1 cellular context compared by ENCODE assay signal in genomic region chr1:51236548-51237312, GRCh38.
TF ChIP-seq lines count a peak whose summit lies in the region.

No MANE protein-coding gene starts in this region.

TF ChIP-seq in HepG2, 621 proteins besides CTCF, POLR2A, EP300 and RAD21 (continued from another document and continues in another):
- TF ChIP-seq ZNF704 (CRISPR knock-in tag; IDR thresholded peaks at IDR 0.05; ENCODE audit: borderline replicate concordance), result no peak
- TF ChIP-seq HNF4G (IDR thresholded peaks at IDR 0.05; ENCODE audit: borderline replicate concordance, low read depth, low read length), result no peak
- TF ChIP-seq HNF4G (CRISPR knock-in tag; IDR thresholded peaks at IDR 0.05; ENCODE audit: borderline replicate concordance, low read depth), result no peak
- TF ChIP-seq NFE2L1 (CRISPR knock-in tag; IDR thresholded peaks at IDR 0.05; ENCODE audit: borderline replicate concordance), result no peak
- TF ChIP-seq NONO (IDR thresholded peaks at IDR 0.05), result no peak
- 0 out of 2 replicates have a peak, but pooled peaks have one; percentile 20 for TF ChIP-seq NONO (CRISPR knock-in tag; conservative IDR thresholded peaks at IDR 0.05)
- TF ChIP-seq ZNF253 (CRISPR knock-in tag; IDR thresholded peaks at IDR 0.05; ENCODE audit: borderline replicate concordance), result no peak
- 0 out of 2 replicates have a peak, but pooled peaks have one; percentile 35 for TF ChIP-seq ARID2 (CRISPR knock-in tag; IDR thresholded peaks at IDR 0.05; ENCODE audit: borderline replicate concordance)
- no peak for TF ChIP-seq ZSCAN29 (CRISPR knock-in tag; conservative IDR thresholded peaks at IDR 0.05)
- no peak for TF ChIP-seq ZFP62 (CRISPR knock-in tag; IDR thresholded peaks at IDR 0.05)
- TF ChIP-seq SKI (IDR thresholded peaks at IDR 0.05; ENCODE audit: partially characterized antibody), result no peak
- TF ChIP-seq ZNF770 (CRISPR knock-in tag; IDR thresholded peaks at IDR 0.05), result no peak
- TF ChIP-seq ZNF263 (CRISPR knock-in tag; IDR thresholded peaks at IDR 0.05), result no peak
- TF ChIP-seq HBP1 (CRISPR knock-in tag; IDR thresholded peaks at IDR 0.05; ENCODE audit: low read depth), result no peak
- no peak for TF ChIP-seq ZNF510 (CRISPR knock-in tag; IDR thresholded peaks at IDR 0.05; ENCODE audit: low read depth)
- no peak for TF ChIP-seq MTF2 (CRISPR knock-in tag; IDR thresholded peaks at IDR 0.05; ENCODE audit: borderline replicate concordance)
- no peak for TF ChIP-seq CENPBD1 (CRISPR knock-in tag; IDR thresholded peaks at IDR 0.05; ENCODE audit: borderline replicate concordance, low read depth)
- TF ChIP-seq ZNF737 (CRISPR knock-in tag; IDR thresholded peaks at IDR 0.05; ENCODE audit: borderline replicate concordance), result no peak
- TF ChIP-seq GMEB2 (CRISPR knock-in tag; IDR thresholded peaks at IDR 0.05; ENCODE audit: low read depth), result no peak
- no peak; the same call in 1 of the 2 replicates for TF ChIP-seq SKIL (CRISPR knock-in tag; IDR thresholded peaks at IDR 0.05; ENCODE audit: borderline replicate concordance)
- no peak for TF ChIP-seq DR1 (CRISPR knock-in tag; IDR thresholded peaks at IDR 0.05)
- TF ChIP-seq ZNF710 (CRISPR knock-in tag; IDR thresholded peaks at IDR 0.05; ENCODE audit: borderline replicate concordance), result no peak
- no peak for TF ChIP-seq ZFP41 (CRISPR knock-in tag; IDR thresholded peaks at IDR 0.05; ENCODE audit: borderline replicate concordance)
- TF ChIP-seq ZNF766 (CRISPR knock-in tag; IDR thresholded peaks at IDR 0.05; ENCODE audit: borderline replicate concordance), result no peak
- no peak; the same call in 1 of the 2 replicates for TF ChIP-seq ZNF589 (CRISPR knock-in tag; conservative IDR thresholded peaks at IDR 0.05)
- no peak for TF ChIP-seq ZNF746 (CRISPR knock-in tag; IDR thresholded peaks at IDR 0.05)
- no peak for TF ChIP-seq NFYC (CRISPR knock-in tag; IDR thresholded peaks at IDR 0.05)
- TF ChIP-seq RBM22 (optimal IDR thresholded peaks at IDR 0.05; ENCODE audit: low read length), result no peak
- no peak for TF ChIP-seq CEBPB (IDR thresholded peaks at IDR 0.05; ENCODE audit: borderline replicate concordance, low read depth, low read length)
- TF ChIP-seq MEF2D (CRISPR knock-in tag; IDR thresholded peaks at IDR 0.05), result no peak
- no peak; the same call in 1 of the 2 replicates for TF ChIP-seq ZSCAN21 (CRISPR knock-in tag; IDR thresholded peaks at IDR 0.05; ENCODE audit: borderline replicate concordance)
- no peak for TF ChIP-seq SP140L (CRISPR knock-in tag; IDR thresholded peaks at IDR 0.05; ENCODE audit: borderline replicate concordance)
- no peak for TF ChIP-seq TCF12 (IDR thresholded peaks at IDR 0.05)
- TF ChIP-seq TCF12 (CRISPR knock-in tag; IDR thresholded peaks at IDR 0.05), result no peak
- no peak for TF ChIP-seq ZNF468 (CRISPR knock-in tag; IDR thresholded peaks at IDR 0.05)
- TF ChIP-seq CHCHD3 (CRISPR knock-in tag; IDR thresholded peaks at IDR 0.05), result no peak
- no peak for TF ChIP-seq ZNF614 (CRISPR knock-in tag; IDR thresholded peaks at IDR 0.05; ENCODE audit: borderline replicate concordance)
- no peak for TF ChIP-seq CEBPG (CRISPR knock-in tag; IDR thresholded peaks at IDR 0.05)
- no peak for TF ChIP-seq BATF2 (CRISPR knock-in tag; IDR thresholded peaks at IDR 0.05)
- TF ChIP-seq ZNF780A (CRISPR knock-in tag; IDR thresholded peaks at IDR 0.05), result peak; percentile 74; the same call in 1 of the 2 replicates
- TF ChIP-seq FOXC1 (CRISPR knock-in tag; IDR thresholded peaks at IDR 0.05; ENCODE audit: borderline replicate concordance), result 0 out of 2 replicates have a peak, but pooled peaks have one; percentile 14
- no peak for TF ChIP-seq TERF1 (CRISPR knock-in tag; IDR thresholded peaks at IDR 0.05)
- TF ChIP-seq NAIF1 (CRISPR knock-in tag; IDR thresholded peaks at IDR 0.05; ENCODE audit: borderline replicate concordance), result no peak
- TF ChIP-seq ZNF609 (CRISPR knock-in tag; IDR thresholded peaks at IDR 0.05; ENCODE audit: borderline replicate concordance), result no peak
- TF ChIP-seq ZBTB44 (CRISPR knock-in tag; IDR thresholded peaks at IDR 0.05), result no peak
- no peak; the same call in 1 of the 2 replicates for TF ChIP-seq KDM2A (CRISPR knock-in tag; IDR thresholded peaks at IDR 0.05; ENCODE audit: borderline replicate concordance, low read depth)
